Comparison of ENCODE assay signal across 1 cellular context in the genomic region with DNA sequence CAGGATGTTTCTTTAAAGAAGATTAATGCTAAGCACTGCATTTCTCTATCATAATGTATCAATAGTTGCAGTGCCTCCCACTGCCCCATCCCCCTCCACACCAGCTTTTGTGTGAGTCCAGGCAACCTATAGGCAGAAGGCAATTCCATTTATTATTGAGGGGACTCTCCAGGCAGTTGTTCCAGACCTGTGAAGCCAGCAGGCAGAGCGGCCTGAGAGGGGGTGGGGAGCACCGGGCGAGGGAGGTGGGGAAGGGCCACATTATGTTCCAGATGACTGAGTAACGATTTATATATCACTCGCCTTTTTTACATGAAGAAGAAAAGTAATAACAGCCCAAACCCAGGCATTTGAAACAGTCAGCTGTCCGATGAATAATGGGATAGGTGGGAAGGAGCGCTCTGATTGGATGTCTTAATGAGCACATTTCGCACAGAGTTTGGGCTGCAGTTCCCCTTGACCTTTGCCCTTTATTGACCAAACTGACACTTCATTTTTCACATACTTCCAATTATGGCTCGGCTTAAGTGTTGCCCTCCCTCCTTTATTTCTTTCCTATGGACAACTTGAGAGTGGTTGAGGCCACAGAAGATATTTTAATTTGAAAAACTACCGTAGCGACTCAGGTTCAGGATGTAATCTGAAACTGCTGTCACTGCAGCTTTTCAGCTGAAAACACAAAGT.
TF ChIP-seq lines count a peak whose summit lies in the region.

No MANE protein-coding gene starts in this region.

TF ChIP-seq in WTC11, 78 proteins besides CTCF, POLR2A, EP300 and RAD21 (continued from another document):
- no peak for TF ChIP-seq ESRRA (CRISPR knock-in tag; IDR thresholded peaks at IDR 0.05; ENCODE audit: borderline replicate concordance)
- TF ChIP-seq TCF7 (CRISPR knock-in tag; IDR thresholded peaks at IDR 0.05; ENCODE audit: low read depth) = no peak
- TF ChIP-seq ZNF416 (CRISPR knock-in tag; IDR thresholded peaks at IDR 0.05) = no peak
- TF ChIP-seq, protein P1, sequence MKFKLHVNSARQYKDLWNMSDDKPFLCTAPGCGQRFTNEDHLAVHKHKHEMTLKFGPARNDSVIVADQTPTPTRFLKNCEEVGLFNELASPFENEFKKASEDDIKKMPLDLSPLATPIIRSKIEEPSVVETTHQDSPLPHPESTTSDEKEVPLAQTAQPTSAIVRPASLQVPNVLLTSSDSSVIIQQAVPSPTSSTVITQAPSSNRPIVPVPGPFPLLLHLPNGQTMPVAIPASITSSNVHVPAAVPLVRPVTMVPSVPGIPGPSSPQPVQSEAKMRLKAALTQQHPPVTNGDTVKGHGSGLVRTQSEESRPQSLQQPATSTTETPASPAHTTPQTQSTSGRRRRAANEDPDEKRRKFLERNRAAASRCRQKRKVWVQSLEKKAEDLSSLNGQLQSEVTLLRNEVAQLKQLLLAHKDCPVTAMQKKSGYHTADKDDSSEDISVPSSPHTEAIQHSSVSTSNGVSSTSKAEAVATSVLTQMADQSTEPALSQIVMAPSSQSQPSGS (CRISPR knock-in tag; IDR thresholded peaks at IDR 0.05; ENCODE audit: borderline replicate concordance, low read depth) = no peak
- TF ChIP-seq, protein P2, sequence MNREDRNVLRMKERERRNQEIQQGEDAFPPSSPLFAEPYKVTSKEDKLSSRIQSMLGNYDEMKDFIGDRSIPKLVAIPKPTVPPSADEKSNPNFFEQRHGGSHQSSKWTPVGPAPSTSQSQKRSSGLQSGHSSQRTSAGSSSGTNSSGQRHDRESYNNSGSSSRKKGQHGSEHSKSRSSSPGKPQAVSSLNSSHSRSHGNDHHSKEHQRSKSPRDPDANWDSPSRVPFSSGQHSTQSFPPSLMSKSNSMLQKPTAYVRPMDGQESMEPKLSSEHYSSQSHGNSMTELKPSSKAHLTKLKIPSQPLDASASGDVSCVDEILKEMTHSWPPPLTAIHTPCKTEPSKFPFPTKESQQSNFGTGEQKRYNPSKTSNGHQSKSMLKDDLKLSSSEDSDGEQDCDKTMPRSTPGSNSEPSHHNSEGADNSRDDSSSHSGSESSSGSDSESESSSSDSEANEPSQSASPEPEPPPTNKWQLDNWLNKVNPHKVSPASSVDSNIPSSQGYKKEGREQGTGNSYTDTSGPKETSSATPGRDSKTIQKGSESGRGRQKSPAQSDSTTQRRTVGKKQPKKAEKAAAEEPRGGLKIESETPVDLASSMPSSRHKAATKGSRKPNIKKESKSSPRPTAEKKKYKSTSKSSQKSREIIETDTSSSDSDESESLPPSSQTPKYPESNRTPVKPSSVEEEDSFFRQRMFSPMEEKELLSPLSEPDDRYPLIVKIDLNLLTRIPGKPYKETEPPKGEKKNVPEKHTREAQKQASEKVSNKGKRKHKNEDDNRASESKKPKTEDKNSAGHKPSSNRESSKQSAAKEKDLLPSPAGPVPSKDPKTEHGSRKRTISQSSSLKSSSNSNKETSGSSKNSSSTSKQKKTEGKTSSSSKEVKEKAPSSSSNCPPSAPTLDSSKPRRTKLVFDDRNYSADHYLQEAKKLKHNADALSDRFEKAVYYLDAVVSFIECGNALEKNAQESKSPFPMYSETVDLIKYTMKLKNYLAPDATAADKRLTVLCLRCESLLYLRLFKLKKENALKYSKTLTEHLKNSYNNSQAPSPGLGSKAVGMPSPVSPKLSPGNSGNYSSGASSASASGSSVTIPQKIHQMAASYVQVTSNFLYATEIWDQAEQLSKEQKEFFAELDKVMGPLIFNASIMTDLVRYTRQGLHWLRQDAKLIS (CRISPR knock-in tag; IDR thresholded peaks at IDR 0.05; ENCODE audit: borderline replicate concordance) = no peak
- no peak for TF ChIP-seq NFATC4 (CRISPR knock-in tag; IDR thresholded peaks at IDR 0.05)
- TF ChIP-seq SMAD3 (CRISPR knock-in tag; IDR thresholded peaks at IDR 0.05; ENCODE audit: borderline replicate concordance) = no peak
- no peak for TF ChIP-seq TP53 (CRISPR knock-in tag; IDR thresholded peaks at IDR 0.05)
- TF ChIP-seq, protein P3, sequence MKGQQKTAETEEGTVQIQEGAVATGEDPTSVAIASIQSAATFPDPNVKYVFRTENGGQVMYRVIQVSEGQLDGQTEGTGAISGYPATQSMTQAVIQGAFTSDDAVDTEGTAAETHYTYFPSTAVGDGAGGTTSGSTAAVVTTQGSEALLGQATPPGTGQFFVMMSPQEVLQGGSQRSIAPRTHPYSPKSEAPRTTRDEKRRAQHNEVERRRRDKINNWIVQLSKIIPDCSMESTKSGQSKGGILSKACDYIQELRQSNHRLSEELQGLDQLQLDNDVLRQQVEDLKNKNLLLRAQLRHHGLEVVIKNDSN (CRISPR knock-in tag; IDR thresholded peaks at IDR 0.05) = no peak
